9 cellular contexts compared by ENCODE assay signal in genomic region chr11:68122936-68123539, GRCh38. TPM values are rescaled to one million over a fixed set of nuclear protein-coding genes. Genes with fewer than 3 reads are reported as not detected.
DNase-seq lines count a peak whose midpoint lies in the region; ATAC-seq and TF ChIP-seq lines count a peak whose summit lies in the region.
"Had no signal": no experiment of that assay in that cellular context is flagged by ENCODE, and none has a peak within 500 bp of the region (broad histone marks: within the 10 kb centered on the region; RNA-seq: fewer than 3 reads in every experiment).

No MANE protein-coding gene starts in this region.

- intact Hi-C loops in HCT116 (cut with micrococcal nuclease), result loop anchor here (10.0 kb wide), 1 partner anchor 88 kb away; the partner anchor contains the start of genes NDUFS8 and TCIRG1
- intact Hi-C loops in left lung (cut with DNase I), result no loop called here
- intact Hi-C loops in gastrocnemius medialis (cut with DNase I; ENCODE audit: low total_unique reads), result loop anchor here (5.0 to 10.0 kb wide), 2 partner anchors 149 to 712 kb away; partner anchors contain the start of gene C11orf24

- peak; percentile 41 for DNase-seq in HCT116 (ENCODE audit: low read depth, low spot score)
- peak; percentile 55 to 78 for DNase-seq in left lung
- DNase-seq in gastrocnemius medialis, result peak in 1 of 2 donors; percentile 38
- DNase-seq in BE2C, result no peak
- DNase-seq in putamen (ENCODE audit: low spot score), result no peak
- DNase-seq: DND-41, NCI-H1105 treated with DMSO at 0.1 percent for 48 hours had no signal

- no peak for TF ChIP-seq RAD21 in HCT116 (IDR thresholded peaks at IDR 0.05; ENCODE audit: low read depth)

- CTCF ChIA-PET in HCT116 (lab: Charles Lee), result no interaction called here

- peaks cover 8% of the 10 kb centered on the region; the same call in 1 of the 2 replicates for H4K20me1 ChIP-seq in HCT116 (ENCODE audit: insufficient read depth)

- H3K4me3 ChIP-seq in HCT116 (replicated peaks in 1 of 2; ENCODE audit: low read depth in 1 of 2, low read length in 2 of 2) (peak overlapping the region in 1 of 2 experiments; percentile 36; a peak in 2 of 4 replicates), left lung (no peak overlapping the region), gastrocnemius medialis (no peak overlapping the region), BE2C (ENCODE audit: low read depth, low read length) (no peak overlapping the region)

- peak overlapping the region; percentile 54 for H3K9ac ChIP-seq in HCT116 (ENCODE audit: low read length)

- H3K9me2 ChIP-seq in HCT116 (ENCODE audit: insufficient read depth), result no peaks in the 10 kb centered on the region

- in situ Hi-C loops in gastrocnemius medialis (cut with MboI; ENCODE audit: low sequenced_read_pairs in 4 of 4), result no loop called here

- RAD21 ChIA-PET in HCT116 (lab: Charles Lee; ENCODE audit: low non-redundant PET in 1 of 2, low total read pairs in 2 of 2, uncharacterized antibody in 2 of 2, unreplicated experiment in 2 of 2), result no interaction called here

- POLR2A ChIA-PET in HCT116 (lab: Charles Lee), result no interaction called here

- H3K4me2 ChIP-seq in HCT116 (ENCODE audit: low read length), result peak overlapping the region; percentile 92

- H3K4me1 ChIP-seq in HCT116 (ENCODE audit: control insufficient read depth in 1 of 2, insufficient read depth in 2 of 2, low read length in 2 of 2), result peaks cover 61 to 90% of the 10 kb centered on the region in 2 experiments
- peaks cover 13 to 51% of the 10 kb centered on the region in 2 donors for H3K4me1 ChIP-seq in left lung
- peaks cover 11 to 26% of the 10 kb centered on the region in 2 donors for H3K4me1 ChIP-seq in gastrocnemius medialis
- H3K4me1 ChIP-seq in BE2C, result peaks cover 4% of the 10 kb centered on the region

- TF ChIP-seq CTCF in HCT116 (IDR thresholded peaks at IDR 0.05 in 2 of 3, conservative IDR thresholded peaks at IDR 0.05 in 1 of 3; ENCODE audit: borderline replicate concordance in 1 of 3, insufficient read depth in 1 of 3, low read depth in 2 of 3, low read length in 2 of 3) (no peak), VCaP (conservative IDR thresholded peaks at IDR 0.05) (no peak), left lung (IDR thresholded peaks at IDR 0.05) (no peak), gastrocnemius medialis (IDR thresholded peaks at IDR 0.05 in 4 of 5, conservative IDR thresholded peaks at IDR 0.05 in 1 of 5) (no peak), BE2C (IDR thresholded peaks at IDR 0.05; ENCODE audit: low read depth, low read length) (no peak)

- H3K27me3 ChIP-seq in HCT116 (ENCODE audit: insufficient read depth, low read length), result no peaks in the 10 kb centered on the region
- peaks cover 0 to 2% of the 10 kb centered on the region in 2 donors for H3K27me3 ChIP-seq in left lung
- H3K27me3 ChIP-seq in gastrocnemius medialis, result no peaks in the 10 kb centered on the region
- H3K27me3 ChIP-seq in BE2C, result no peaks in the 10 kb centered on the region; the same call in 1 of the 2 replicates

- no peak for TF ChIP-seq POLR2A in HCT116 (IDR thresholded peaks at IDR 0.05; ENCODE audit: borderline replicate concordance, extremely low read depth, insufficient read depth, insufficient read length)
- no peak for TF ChIP-seq POLR2A in gastrocnemius medialis (IDR thresholded peaks at IDR 0.05)

- H3K9me3 ChIP-seq in HCT116 (ENCODE audit: control insufficient read depth in 1 of 2, insufficient read depth in 1 of 2, low read depth in 1 of 2, low read length in 2 of 2) (no peaks in the 10 kb centered on the region), left lung (no peaks in the 10 kb centered on the region), gastrocnemius medialis (no peaks in the 10 kb centered on the region), BE2C (no peaks in the 10 kb centered on the region)

- no peak overlapping the region for H2AFZ ChIP-seq in HCT116 (ENCODE audit: low read depth, low read length, poor library complexity, severe bottlenecking)

- BruUV-seq in HCT116 (replicated peaks; lab: Mats Ljungman, UMichigan), result no TSS peak

- ATAC-seq in HCT116 (peak; percentile 36), left lung (peak; percentile 17), gastrocnemius medialis (no peak), GM21447 (IDR thresholded peaks at IDR 0.05; ENCODE audit: unreplicated experiment) (no peak)

- peaks cover 24% of the 10 kb centered on the region for H3K79me2 ChIP-seq in HCT116 (ENCODE audit: insufficient read depth, low read length)

- H3K27ac ChIP-seq in HCT116 (ENCODE audit: low read depth, low read length), result peak overlapping the region; percentile 75
- H3K27ac ChIP-seq in VCaP, result peak overlapping the region; percentile 93
- H3K27ac ChIP-seq in left lung, result peak overlapping the region; percentile 65 to 70
- peak overlapping the region; percentile 92 to 99 (median 94) for H3K27ac ChIP-seq in gastrocnemius medialis

- H3K36me3 ChIP-seq in HCT116 (ENCODE audit: control insufficient read depth in 1 of 2, insufficient read depth in 2 of 2, low read length in 2 of 2) (no peaks in the 10 kb centered on the region), left lung (no peaks in the 10 kb centered on the region), gastrocnemius medialis (no peaks in the 10 kb centered on the region), BE2C (no peaks in the 10 kb centered on the region; the same call in 1 of the 2 replicates)

TF ChIP-seq in HCT116, 20 proteins besides CTCF, POLR2A, EP300 and RAD21:
- peak; percentile 7; the same call in 1 of the 2 replicates for TF ChIP-seq CBX3 (IDR thresholded peaks at IDR 0.05; ENCODE audit: low read depth)
- no peak for TF ChIP-seq ZNF274 (IDR thresholded peaks at IDR 0.05; ENCODE audit: low read depth, low read length)

RNA-seq across cellular contexts. Expression of gene CHKA, which starts 1.9 kb away (rescaled TPM):
- 33.1 TPM for total RNA-seq in HCT116 (2021; ENCODE audit: unreplicated experiment)
- 12.6 and 15.6 TPM in 2 replicates for polyA plus RNA-seq in HCT116 (2012)
- 10 to 100 TPM; 36.8 to 41.7 TPM for total RNA-seq in left lung
- total RNA-seq in gastrocnemius medialis, result 10 to 100 TPM in 3 of 4 donors, 1 to 10 TPM in 1; 7.3 to 20.9 (median 12.3) TPM
- 39.6 TPM for polyA plus RNA-seq in BE2C (2012; ENCODE audit: insufficient read depth, insufficient read length, low read depth)

Comparison
In these comparisons a context has a peak if more than half of its experiments do, and no peak if none do; other contexts are left out.
1. ATAC-seq: peak in HCT116 (single experiment) and left lung (single experiment); none in gastrocnemius medialis (0 of 2) and GM21447 (single experiment).
2. DNase-seq: peak in HCT116 (single experiment) and left lung (2 of 2); none in BE2C (single experiment) and putamen (single experiment).
3. intact Hi-C loops: an anchor here in HCT116 (10.0 kb wide) and gastrocnemius medialis (5.0 to 10.0 kb wide); none called in left lung.
4. Peak in every context shown above with its lines, with median percentiles within 50 percentile points of each other: H3K27ac ChIP-seq.